In the genomic region with DNA sequence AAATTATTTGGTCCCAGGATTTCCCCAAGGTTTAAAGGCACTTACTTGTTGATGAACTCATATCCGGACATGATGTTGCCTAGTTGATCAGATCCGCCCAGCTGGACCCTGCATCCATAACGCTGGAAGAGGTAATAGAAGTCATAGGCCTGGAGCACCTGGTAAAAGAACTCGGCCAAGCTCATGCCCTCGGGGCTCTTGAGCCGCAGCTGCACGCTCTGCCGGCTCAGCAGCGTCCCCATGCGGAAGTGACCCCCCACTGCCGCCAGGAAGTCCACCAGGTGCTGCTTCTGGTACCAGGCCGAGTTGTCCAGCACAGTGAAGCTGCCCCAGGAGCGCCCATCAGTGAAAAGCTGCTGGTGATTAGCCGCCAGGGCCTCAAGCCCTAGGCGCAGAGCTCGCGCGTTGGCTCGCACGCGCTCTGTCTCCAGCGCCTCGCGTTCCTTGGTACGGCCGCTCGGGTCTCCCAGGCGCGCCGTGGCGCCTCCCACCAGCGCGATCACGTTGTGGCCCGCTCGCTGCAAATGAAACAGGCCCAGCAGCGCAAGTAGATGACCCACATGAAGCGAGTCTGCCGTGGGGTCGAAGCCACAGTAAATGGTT, we compare ENCODE assay signal across 1 cellular context.
TF ChIP-seq lines count a peak whose summit lies in the region.

No MANE protein-coding gene starts in this region.

TF ChIP-seq in GM12878, 131 proteins besides CTCF, POLR2A, EP300 and RAD21 (continued from another document and continues in another):
- TF ChIP-seq, protein P1, sequence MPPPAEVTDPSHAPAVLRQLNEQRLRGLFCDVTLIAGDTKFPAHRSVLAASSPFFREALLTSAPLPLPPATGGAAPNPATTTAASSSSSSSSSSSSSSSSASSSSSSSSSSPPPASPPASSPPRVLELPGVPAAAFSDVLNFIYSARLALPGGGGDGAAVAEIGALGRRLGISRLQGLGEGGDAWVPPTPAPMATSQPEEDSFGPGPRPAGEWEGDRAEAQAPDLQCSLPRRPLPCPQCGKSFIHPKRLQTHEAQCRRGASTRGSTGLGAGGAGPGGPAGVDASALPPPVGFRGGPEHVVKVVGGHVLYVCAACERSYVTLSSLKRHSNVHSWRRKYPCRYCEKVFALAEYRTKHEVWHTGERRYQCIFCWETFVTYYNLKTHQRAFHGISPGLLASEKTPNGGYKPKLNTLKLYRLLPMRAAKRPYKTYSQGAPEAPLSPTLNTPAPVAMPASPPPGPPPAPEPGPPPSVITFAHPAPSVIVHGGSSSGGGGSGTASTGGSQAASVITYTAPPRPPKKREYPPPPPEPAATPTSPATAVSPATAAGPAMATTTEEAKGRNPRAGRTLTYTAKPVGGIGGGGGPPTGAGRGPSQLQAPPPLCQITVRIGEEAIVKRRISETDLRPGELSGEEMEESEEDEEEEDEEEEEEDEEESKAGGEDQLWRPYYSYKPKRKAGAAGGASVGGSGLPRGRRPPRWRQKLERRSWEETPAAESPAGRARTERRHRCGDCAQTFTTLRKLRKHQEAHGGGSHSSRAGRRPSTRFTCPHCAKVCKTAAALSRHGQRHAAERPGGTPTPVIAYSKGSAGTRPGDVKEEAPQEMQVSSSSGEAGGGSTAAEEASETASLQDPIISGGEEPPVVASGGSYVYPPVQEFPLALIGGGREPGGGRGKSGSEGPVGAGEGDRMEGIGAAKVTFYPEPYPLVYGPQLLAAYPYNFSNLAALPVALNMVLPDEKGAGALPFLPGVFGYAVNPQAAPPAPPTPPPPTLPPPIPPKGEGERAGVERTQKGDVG (CRISPR knock-in tag; IDR thresholded peaks at IDR 0.05): no peak
- peak; percentile 59; the same call in 1 of the 2 replicates for TF ChIP-seq SPI1 (IDR thresholded peaks at IDR 0.05; ENCODE audit: borderline replicate concordance, insufficient read depth, low read depth, low read length)
- TF ChIP-seq, protein P2, sequence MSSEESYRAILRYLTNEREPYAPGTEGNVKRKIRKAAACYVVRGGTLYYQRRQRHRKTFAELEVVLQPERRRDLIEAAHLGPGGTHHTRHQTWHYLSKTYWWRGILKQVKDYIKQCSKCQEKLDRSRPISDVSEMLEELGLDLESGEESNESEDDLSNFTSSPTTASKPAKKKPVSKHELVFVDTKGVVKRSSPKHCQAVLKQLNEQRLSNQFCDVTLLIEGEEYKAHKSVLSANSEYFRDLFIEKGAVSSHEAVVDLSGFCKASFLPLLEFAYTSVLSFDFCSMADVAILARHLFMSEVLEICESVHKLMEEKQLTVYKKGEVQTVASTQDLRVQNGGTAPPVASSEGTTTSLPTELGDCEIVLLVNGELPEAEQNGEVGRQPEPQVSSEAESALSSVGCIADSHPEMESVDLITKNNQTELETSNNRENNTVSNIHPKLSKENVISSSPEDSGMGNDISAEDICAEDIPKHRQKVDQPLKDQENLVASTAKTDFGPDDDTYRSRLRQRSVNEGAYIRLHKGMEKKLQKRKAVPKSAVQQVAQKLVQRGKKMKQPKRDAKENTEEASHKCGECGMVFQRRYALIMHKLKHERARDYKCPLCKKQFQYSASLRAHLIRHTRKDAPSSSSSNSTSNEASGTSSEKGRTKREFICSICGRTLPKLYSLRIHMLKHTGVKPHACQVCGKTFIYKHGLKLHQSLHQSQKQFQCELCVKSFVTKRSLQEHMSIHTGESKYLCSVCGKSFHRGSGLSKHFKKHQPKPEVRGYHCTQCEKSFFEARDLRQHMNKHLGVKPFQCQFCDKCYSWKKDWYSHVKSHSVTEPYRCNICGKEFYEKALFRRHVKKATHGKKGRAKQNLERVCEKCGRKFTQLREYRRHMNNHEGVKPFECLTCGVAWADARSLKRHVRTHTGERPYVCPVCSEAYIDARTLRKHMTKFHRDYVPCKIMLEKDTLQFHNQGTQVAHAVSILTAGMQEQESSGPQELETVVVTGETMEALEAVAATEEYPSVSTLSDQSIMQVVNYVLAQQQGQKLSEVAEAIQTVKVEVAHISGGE (CRISPR knock-in tag; IDR thresholded peaks at IDR 0.05): peak; percentile 16; the same call in 1 of the 2 replicates
- 0 out of 2 replicates have a peak, but pooled peaks have one; percentile 59 for TF ChIP-seq STAT1 (conservative IDR thresholded peaks at IDR 0.05)
- TF ChIP-seq HDGF (IDR thresholded peaks at IDR 0.05): peak; percentile 27; the same call in 1 of the 2 replicates
- peak; percentile 77; the same call in 1 of the 2 replicates for TF ChIP-seq YY1 (IDR thresholded peaks at IDR 0.05; ENCODE audit: low read depth, low read length)
- peak; percentile 49; the same call in 1 of the 2 replicates for TF ChIP-seq NBN (IDR thresholded peaks at IDR 0.05)
- no peak for TF ChIP-seq MTA2 (IDR thresholded peaks at IDR 0.05; ENCODE audit: low read depth)
- TF ChIP-seq CHD2 (IDR thresholded peaks at IDR 0.05; ENCODE audit: borderline replicate concordance, low read depth, low read length): 0 out of 2 replicates have a peak, but pooled peaks have one; percentile 16
- peak; percentile 91 for TF ChIP-seq TCF12 (IDR thresholded peaks at IDR 0.05; ENCODE audit: low read depth, low read length)
- peak; percentile 34; the same call in 1 of the 2 replicates for TF ChIP-seq LARP7 (IDR thresholded peaks at IDR 0.05)
- peak; percentile 47 to 72; a peak in 2 of 4 replicates for TF ChIP-seq BHLHE40 (IDR thresholded peaks at IDR 0.05; ENCODE audit: borderline replicate concordance in 1 of 2, low read depth in 2 of 2, low read length in 1 of 2)
- TF ChIP-seq TCF3 (IDR thresholded peaks at IDR 0.05; ENCODE audit: borderline replicate concordance, insufficient read depth, low read depth, low read length): peak; percentile 93
- TF ChIP-seq GABPA (IDR thresholded peaks at IDR 0.05; ENCODE audit: low read depth): peak; percentile 62; the same call in 1 of the 2 replicates
- peak; percentile 48; the same call in 1 of the 2 replicates for TF ChIP-seq BCL11A (IDR thresholded peaks at IDR 0.05; ENCODE audit: low read depth, low read length)
- TF ChIP-seq, protein P3, sequence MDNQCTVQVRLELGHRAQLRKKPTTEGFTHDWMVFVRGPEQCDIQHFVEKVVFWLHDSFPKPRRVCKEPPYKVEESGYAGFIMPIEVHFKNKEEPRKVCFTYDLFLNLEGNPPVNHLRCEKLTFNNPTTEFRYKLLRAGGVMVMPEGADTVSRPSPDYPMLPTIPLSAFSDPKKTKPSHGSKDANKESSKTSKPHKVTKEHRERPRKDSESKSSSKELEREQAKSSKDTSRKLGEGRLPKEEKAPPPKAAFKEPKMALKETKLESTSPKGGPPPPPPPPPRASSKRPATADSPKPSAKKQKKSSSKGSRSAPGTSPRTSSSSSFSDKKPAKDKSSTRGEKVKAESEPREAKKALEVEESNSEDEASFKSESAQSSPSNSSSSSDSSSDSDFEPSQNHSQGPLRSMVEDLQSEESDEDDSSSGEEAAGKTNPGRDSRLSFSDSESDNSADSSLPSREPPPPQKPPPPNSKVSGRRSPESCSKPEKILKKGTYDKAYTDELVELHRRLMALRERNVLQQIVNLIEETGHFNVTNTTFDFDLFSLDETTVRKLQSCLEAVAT (IDR thresholded peaks at IDR 0.05): no peak
- no peak for TF ChIP-seq KAT2A (conservative IDR thresholded peaks at IDR 0.05; ENCODE audit: control insufficient read depth, low read depth, low read length)
- 0 out of 2 replicates have a peak, but pooled peaks have one; percentile 39 for TF ChIP-seq NR2F1 (conservative IDR thresholded peaks at IDR 0.05)
- no peak for TF ChIP-seq RCOR1 (conservative IDR thresholded peaks at IDR 0.05; ENCODE audit: low read depth, low read length)
- TF ChIP-seq FOXM1 (IDR thresholded peaks at IDR 0.05; ENCODE audit: low read depth, low read length): 0 out of 2 replicates have a peak, but pooled peaks have one; percentile 17
- TF ChIP-seq MYC (IDR thresholded peaks at IDR 0.05; ENCODE audit: insufficient read depth, insufficient read length, insufficient replicate concordance, low read length, severe bottlenecking): peak; percentile 65
- TF ChIP-seq FOS (IDR thresholded peaks at IDR 0.05; ENCODE audit: borderline replicate concordance, extremely low read depth, insufficient read length): no peak
- TF ChIP-seq CBX5 (IDR thresholded peaks at IDR 0.05; ENCODE audit: low read depth): 0 out of 2 replicates have a peak, but pooled peaks have one; percentile 68
- TF ChIP-seq POU2F2 (IDR thresholded peaks at IDR 0.05; ENCODE audit: borderline replicate concordance, low read depth, low read length): no peak
- TF ChIP-seq, protein P4, sequence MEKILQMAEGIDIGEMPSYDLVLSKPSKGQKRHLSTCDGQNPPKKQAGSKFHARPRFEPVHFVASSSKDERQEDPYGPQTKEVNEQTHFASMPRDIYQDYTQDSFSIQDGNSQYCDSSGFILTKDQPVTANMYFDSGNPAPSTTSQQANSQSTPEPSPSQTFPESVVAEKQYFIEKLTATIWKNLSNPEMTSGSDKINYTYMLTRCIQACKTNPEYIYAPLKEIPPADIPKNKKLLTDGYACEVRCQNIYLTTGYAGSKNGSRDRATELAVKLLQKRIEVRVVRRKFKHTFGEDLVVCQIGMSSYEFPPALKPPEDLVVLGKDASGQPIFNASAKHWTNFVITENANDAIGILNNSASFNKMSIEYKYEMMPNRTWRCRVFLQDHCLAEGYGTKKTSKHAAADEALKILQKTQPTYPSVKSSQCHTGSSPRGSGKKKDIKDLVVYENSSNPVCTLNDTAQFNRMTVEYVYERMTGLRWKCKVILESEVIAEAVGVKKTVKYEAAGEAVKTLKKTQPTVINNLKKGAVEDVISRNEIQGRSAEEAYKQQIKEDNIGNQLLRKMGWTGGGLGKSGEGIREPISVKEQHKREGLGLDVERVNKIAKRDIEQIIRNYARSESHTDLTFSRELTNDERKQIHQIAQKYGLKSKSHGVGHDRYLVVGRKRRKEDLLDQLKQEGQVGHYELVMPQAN (conservative IDR thresholded peaks at IDR 0.05): peak; percentile 41; the same call in 1 of the 2 replicates
- TF ChIP-seq, protein P5, sequence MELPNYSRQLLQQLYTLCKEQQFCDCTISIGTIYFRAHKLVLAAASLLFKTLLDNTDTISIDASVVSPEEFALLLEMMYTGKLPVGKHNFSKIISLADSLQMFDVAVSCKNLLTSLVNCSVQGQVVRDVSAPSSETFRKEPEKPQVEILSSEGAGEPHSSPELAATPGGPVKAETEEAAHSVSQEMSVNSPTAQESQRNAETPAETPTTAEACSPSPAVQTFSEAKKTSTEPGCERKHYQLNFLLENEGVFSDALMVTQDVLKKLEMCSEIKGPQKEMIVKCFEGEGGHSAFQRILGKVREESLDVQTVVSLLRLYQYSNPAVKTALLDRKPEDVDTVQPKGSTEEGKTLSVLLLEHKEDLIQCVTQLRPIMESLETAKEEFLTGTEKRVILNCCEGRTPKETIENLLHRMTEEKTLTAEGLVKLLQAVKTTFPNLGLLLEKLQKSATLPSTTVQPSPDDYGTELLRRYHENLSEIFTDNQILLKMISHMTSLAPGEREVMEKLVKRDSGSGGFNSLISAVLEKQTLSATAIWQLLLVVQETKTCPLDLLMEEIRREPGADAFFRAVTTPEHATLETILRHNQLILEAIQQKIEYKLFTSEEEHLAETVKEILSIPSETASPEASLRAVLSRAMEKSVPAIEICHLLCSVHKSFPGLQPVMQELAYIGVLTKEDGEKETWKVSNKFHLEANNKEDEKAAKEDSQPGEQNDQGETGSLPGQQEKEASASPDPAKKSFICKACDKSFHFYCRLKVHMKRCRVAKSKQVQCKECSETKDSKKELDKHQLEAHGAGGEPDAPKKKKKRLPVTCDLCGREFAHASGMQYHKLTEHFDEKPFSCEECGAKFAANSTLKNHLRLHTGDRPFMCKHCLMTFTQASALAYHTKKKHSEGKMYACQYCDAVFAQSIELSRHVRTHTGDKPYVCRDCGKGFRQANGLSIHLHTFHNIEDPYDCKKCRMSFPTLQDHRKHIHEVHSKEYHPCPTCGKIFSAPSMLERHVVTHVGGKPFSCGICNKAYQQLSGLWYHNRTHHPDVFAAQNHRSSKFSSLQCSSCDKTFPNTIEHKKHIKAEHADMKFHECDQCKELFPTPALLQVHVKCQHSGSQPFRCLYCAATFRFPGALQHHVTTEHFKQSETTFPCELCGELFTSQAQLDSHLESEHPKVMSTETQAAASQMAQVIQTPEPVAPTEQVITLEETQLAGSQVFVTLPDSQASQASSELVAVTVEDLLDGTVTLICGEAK (IDR thresholded peaks at IDR 0.05; ENCODE audit: borderline replicate concordance): peak; percentile 63; the same call in 1 of the 2 replicates
- TF ChIP-seq, protein P6, sequence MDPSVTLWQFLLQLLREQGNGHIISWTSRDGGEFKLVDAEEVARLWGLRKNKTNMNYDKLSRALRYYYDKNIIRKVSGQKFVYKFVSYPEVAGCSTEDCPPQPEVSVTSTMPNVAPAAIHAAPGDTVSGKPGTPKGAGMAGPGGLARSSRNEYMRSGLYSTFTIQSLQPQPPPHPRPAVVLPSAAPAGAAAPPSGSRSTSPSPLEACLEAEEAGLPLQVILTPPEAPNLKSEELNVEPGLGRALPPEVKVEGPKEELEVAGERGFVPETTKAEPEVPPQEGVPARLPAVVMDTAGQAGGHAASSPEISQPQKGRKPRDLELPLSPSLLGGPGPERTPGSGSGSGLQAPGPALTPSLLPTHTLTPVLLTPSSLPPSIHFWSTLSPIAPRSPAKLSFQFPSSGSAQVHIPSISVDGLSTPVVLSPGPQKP (IDR thresholded peaks at IDR 0.05; ENCODE audit: low read depth, low read length): peak; percentile 64; the same call in 1 of the 2 replicates
- TF ChIP-seq, protein P7, sequence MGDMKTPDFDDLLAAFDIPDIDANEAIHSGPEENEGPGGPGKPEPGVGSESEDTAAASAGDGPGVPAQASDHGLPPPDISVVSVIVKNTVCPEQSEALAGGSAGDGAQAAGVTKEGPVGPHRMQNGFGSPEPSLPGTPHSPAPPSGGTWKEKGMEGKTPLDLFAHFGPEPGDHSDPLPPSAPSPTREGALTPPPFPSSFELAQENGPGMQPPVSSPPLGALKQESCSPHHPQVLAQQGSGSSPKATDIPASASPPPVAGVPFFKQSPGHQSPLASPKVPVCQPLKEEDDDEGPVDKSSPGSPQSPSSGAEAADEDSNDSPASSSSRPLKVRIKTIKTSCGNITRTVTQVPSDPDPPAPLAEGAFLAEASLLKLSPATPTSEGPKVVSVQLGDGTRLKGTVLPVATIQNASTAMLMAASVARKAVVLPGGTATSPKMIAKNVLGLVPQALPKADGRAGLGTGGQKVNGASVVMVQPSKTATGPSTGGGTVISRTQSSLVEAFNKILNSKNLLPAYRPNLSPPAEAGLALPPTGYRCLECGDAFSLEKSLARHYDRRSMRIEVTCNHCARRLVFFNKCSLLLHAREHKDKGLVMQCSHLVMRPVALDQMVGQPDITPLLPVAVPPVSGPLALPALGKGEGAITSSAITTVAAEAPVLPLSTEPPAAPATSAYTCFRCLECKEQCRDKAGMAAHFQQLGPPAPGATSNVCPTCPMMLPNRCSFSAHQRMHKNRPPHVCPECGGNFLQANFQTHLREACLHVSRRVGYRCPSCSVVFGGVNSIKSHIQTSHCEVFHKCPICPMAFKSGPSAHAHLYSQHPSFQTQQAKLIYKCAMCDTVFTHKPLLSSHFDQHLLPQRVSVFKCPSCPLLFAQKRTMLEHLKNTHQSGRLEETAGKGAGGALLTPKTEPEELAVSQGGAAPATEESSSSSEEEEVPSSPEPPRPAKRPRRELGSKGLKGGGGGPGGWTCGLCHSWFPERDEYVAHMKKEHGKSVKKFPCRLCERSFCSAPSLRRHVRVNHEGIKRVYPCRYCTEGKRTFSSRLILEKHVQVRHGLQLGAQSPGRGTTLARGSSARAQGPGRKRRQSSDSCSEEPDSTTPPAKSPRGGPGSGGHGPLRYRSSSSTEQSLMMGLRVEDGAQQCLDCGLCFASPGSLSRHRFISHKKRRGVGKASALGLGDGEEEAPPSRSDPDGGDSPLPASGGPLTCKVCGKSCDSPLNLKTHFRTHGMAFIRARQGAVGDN (IDR thresholded peaks at IDR 0.05): 0 out of 2 replicates have a peak, but pooled peaks have one; percentile 40
- TF ChIP-seq BMI1 (IDR thresholded peaks at IDR 0.05; ENCODE audit: borderline replicate concordance): no peak
- TF ChIP-seq NFYA (IDR thresholded peaks at IDR 0.05; ENCODE audit: borderline replicate concordance, low read depth, low read length): no peak
- TF ChIP-seq, protein P8, sequence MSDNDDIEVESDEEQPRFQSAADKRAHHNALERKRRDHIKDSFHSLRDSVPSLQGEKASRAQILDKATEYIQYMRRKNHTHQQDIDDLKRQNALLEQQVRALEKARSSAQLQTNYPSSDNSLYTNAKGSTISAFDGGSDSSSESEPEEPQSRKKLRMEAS (IDR thresholded peaks at IDR 0.05; ENCODE audit: low read depth, low read length): peak; percentile 64; the same call in 1 of the 2 replicates
